1 cellular context compared by ENCODE assay signal in genomic region chr19:14117668-14118164, GRCh38.
TF ChIP-seq lines count a peak whose summit lies in the region.

PRKACA (minus strand) TSS chr19:14117762; CDS start chr19:14117547, 215 bp downstream.

TF ChIP-seq in K562, 482 proteins besides CTCF, POLR2A, EP300 and RAD21 (continued from another document and continues in another):
- TF ChIP-seq, protein P1, sequence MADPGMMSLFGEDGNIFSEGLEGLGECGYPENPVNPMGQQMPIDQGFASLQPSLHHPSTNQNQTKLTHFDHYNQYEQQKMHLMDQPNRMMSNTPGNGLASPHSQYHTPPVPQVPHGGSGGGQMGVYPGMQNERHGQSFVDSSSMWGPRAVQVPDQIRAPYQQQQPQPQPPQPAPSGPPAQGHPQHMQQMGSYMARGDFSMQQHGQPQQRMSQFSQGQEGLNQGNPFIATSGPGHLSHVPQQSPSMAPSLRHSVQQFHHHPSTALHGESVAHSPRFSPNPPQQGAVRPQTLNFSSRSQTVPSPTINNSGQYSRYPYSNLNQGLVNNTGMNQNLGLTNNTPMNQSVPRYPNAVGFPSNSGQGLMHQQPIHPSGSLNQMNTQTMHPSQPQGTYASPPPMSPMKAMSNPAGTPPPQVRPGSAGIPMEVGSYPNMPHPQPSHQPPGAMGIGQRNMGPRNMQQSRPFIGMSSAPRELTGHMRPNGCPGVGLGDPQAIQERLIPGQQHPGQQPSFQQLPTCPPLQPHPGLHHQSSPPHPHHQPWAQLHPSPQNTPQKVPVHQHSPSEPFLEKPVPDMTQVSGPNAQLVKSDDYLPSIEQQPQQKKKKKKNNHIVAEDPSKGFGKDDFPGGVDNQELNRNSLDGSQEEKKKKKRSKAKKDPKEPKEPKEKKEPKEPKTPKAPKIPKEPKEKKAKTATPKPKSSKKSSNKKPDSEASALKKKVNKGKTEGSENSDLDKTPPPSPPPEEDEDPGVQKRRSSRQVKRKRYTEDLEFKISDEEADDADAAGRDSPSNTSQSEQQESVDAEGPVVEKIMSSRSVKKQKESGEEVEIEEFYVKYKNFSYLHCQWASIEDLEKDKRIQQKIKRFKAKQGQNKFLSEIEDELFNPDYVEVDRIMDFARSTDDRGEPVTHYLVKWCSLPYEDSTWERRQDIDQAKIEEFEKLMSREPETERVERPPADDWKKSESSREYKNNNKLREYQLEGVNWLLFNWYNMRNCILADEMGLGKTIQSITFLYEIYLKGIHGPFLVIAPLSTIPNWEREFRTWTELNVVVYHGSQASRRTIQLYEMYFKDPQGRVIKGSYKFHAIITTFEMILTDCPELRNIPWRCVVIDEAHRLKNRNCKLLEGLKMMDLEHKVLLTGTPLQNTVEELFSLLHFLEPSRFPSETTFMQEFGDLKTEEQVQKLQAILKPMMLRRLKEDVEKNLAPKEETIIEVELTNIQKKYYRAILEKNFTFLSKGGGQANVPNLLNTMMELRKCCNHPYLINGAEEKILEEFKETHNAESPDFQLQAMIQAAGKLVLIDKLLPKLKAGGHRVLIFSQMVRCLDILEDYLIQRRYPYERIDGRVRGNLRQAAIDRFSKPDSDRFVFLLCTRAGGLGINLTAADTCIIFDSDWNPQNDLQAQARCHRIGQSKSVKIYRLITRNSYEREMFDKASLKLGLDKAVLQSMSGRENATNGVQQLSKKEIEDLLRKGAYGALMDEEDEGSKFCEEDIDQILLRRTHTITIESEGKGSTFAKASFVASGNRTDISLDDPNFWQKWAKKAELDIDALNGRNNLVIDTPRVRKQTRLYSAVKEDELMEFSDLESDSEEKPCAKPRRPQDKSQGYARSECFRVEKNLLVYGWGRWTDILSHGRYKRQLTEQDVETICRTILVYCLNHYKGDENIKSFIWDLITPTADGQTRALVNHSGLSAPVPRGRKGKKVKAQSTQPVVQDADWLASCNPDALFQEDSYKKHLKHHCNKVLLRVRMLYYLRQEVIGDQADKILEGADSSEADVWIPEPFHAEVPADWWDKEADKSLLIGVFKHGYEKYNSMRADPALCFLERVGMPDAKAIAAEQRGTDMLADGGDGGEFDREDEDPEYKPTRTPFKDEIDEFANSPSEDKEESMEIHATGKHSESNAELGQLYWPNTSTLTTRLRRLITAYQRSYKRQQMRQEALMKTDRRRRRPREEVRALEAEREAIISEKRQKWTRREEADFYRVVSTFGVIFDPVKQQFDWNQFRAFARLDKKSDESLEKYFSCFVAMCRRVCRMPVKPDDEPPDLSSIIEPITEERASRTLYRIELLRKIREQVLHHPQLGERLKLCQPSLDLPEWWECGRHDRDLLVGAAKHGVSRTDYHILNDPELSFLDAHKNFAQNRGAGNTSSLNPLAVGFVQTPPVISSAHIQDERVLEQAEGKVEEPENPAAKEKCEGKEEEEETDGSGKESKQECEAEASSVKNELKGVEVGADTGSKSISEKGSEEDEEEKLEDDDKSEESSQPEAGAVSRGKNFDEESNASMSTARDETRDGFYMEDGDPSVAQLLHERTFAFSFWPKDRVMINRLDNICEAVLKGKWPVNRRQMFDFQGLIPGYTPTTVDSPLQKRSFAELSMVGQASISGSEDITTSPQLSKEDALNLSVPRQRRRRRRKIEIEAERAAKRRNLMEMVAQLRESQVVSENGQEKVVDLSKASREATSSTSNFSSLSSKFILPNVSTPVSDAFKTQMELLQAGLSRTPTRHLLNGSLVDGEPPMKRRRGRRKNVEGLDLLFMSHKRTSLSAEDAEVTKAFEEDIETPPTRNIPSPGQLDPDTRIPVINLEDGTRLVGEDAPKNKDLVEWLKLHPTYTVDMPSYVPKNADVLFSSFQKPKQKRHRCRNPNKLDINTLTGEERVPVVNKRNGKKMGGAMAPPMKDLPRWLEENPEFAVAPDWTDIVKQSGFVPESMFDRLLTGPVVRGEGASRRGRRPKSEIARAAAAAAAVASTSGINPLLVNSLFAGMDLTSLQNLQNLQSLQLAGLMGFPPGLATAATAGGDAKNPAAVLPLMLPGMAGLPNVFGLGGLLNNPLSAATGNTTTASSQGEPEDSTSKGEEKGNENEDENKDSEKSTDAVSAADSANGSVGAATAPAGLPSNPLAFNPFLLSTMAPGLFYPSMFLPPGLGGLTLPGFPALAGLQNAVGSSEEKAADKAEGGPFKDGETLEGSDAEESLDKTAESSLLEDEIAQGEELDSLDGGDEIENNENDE (IDR thresholded peaks at IDR 0.05; ENCODE audit: low read depth, low read length) = no peak
- TF ChIP-seq MCM5 (IDR thresholded peaks at IDR 0.05; ENCODE audit: low read depth) (no peak), HDAC6 (IDR thresholded peaks at IDR 0.05; ENCODE audit: low read depth, low read length) (no peak), STAT5B (CRISPR knock-in tag; IDR thresholded peaks at IDR 0.05) (no peak), HNRNPK (IDR thresholded peaks at IDR 0.05; ENCODE audit: low read depth, low read length, poor library complexity, severe bottlenecking) (no peak), HBP1 (CRISPR knock-in tag; IDR thresholded peaks at IDR 0.05) (no peak), CXXC5 (CRISPR knock-in tag; IDR thresholded peaks at IDR 0.05) (peak; percentile 99), ZFX (CRISPR knock-in tag; IDR thresholded peaks at IDR 0.05) (no peak), RAD51 (IDR thresholded peaks at IDR 0.05; ENCODE audit: borderline replicate concordance, low read depth) (no peak), SIN3A (IDR thresholded peaks at IDR 0.05; ENCODE audit: borderline replicate concordance in 2 of 2, control insufficient read depth in 1 of 2, low read depth in 2 of 2, low read length in 2 of 2) (0 out of 4 replicates have a peak, but pooled peaks of 1 of the 2 experiments have one; percentile 10), CCNT2 (IDR thresholded peaks at IDR 0.05; ENCODE audit: borderline replicate concordance, extremely low read depth, insufficient read length, low read depth, low read length) (peak; percentile 63), TOE1 (IDR thresholded peaks at IDR 0.05; ENCODE audit: borderline replicate concordance) (no peak), TOE1 (CRISPR knock-in tag; IDR thresholded peaks at IDR 0.05; ENCODE audit: borderline replicate concordance, low read depth) (no peak), PCBP1 (IDR thresholded peaks at IDR 0.05; ENCODE audit: low read depth, low read length, poor library complexity, severe bottlenecking) (peak; percentile 4), NR2C1 (IDR thresholded peaks at IDR 0.05) (no peak), NR2C1 (tag; IDR thresholded peaks at IDR 0.05) (0 out of 2 replicates have a peak, but pooled peaks have one; percentile 6), ESRRA (IDR thresholded peaks at IDR 0.05; ENCODE audit: borderline replicate concordance, low read depth) (peak; percentile 37; the same call in 1 of the 2 replicates), PKNOX1 (IDR thresholded peaks at IDR 0.05) (peak; percentile 99), ZNF184 (CRISPR knock-in tag; IDR thresholded peaks at IDR 0.05) (no peak), CBFA2T3 (IDR thresholded peaks at IDR 0.05) (no peak), ASH1L (IDR thresholded peaks at IDR 0.05; ENCODE audit: borderline replicate concordance, low read depth, partially characterized antibody) (peak; percentile 99), MTA3 (IDR thresholded peaks at IDR 0.05; ENCODE audit: borderline replicate concordance) (peak; percentile 79; the same call in 1 of the 2 replicates), NFRKB (IDR thresholded peaks at IDR 0.05; ENCODE audit: low read depth) (no peak), ZNF282 (CRISPR knock-in tag; IDR thresholded peaks at IDR 0.05) (no peak), NR3C1 (CRISPR knock-in tag; IDR thresholded peaks at IDR 0.05) (no peak), ZNF23 (CRISPR knock-in tag; IDR thresholded peaks at IDR 0.05) (no peak), ZNF316 (IDR thresholded peaks at IDR 0.05) (no peak), TSC22D4 (tag; IDR thresholded peaks at IDR 0.05) (no peak), RB1 (IDR thresholded peaks at IDR 0.05; ENCODE audit: low read depth) (peak; percentile 35; the same call in 1 of the 2 replicates), KLF16 (IDR thresholded peaks at IDR 0.05) (no peak)
- TF ChIP-seq, protein P2, sequence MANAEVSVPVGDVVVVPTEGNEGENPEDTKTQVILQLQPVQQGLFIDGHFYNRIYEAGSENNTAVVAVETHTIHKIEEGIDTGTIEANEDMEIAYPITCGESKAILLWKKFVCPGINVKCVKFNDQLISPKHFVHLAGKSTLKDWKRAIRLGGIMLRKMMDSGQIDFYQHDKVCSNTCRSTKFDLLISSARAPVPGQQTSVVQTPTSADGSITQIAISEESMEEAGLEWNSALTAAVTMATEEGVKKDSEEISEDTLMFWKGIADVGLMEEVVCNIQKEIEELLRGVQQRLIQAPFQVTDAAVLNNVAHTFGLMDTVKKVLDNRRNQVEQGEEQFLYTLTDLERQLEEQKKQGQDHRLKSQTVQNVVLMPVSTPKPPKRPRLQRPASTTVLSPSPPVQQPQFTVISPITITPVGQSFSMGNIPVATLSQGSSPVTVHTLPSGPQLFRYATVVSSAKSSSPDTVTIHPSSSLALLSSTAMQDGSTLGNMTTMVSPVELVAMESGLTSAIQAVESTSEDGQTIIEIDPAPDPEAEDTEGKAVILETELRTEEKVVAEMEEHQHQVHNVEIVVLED (CRISPR knock-in tag; IDR thresholded peaks at IDR 0.05) = no peak
- TF ChIP-seq, protein P3, sequence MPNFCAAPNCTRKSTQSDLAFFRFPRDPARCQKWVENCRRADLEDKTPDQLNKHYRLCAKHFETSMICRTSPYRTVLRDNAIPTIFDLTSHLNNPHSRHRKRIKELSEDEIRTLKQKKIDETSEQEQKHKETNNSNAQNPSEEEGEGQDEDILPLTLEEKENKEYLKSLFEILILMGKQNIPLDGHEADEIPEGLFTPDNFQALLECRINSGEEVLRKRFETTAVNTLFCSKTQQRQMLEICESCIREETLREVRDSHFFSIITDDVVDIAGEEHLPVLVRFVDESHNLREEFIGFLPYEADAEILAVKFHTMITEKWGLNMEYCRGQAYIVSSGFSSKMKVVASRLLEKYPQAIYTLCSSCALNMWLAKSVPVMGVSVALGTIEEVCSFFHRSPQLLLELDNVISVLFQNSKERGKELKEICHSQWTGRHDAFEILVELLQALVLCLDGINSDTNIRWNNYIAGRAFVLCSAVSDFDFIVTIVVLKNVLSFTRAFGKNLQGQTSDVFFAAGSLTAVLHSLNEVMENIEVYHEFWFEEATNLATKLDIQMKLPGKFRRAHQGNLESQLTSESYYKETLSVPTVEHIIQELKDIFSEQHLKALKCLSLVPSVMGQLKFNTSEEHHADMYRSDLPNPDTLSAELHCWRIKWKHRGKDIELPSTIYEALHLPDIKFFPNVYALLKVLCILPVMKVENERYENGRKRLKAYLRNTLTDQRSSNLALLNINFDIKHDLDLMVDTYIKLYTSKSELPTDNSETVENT (CRISPR knock-in tag; IDR thresholded peaks at IDR 0.05) = peak; percentile 41; the same call in 1 of the 2 replicates
- TF ChIP-seq, protein P4, sequence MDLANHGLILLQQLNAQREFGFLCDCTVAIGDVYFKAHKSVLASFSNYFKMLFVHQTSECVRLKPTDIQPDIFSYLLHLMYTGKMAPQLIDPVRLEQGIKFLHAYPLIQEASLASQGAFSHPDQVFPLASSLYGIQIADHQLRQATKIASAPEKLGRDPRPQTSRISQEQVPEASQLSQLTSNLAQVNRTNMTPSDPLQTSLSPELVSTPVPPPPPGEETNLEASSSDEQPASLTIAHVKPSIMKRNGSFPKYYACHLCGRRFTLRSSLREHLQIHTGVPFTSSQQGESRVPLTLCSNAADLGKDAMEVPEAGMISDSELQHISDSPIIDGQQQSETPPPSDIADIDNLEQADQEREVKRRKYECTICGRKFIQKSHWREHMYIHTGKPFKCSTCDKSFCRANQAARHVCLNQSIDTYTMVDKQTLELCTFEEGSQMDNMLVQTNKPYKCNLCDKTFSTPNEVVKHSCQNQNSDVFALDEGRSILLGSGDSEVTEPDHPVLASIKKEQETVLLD (IDR thresholded peaks at IDR 0.05) = no peak
- TF ChIP-seq, protein P5, sequence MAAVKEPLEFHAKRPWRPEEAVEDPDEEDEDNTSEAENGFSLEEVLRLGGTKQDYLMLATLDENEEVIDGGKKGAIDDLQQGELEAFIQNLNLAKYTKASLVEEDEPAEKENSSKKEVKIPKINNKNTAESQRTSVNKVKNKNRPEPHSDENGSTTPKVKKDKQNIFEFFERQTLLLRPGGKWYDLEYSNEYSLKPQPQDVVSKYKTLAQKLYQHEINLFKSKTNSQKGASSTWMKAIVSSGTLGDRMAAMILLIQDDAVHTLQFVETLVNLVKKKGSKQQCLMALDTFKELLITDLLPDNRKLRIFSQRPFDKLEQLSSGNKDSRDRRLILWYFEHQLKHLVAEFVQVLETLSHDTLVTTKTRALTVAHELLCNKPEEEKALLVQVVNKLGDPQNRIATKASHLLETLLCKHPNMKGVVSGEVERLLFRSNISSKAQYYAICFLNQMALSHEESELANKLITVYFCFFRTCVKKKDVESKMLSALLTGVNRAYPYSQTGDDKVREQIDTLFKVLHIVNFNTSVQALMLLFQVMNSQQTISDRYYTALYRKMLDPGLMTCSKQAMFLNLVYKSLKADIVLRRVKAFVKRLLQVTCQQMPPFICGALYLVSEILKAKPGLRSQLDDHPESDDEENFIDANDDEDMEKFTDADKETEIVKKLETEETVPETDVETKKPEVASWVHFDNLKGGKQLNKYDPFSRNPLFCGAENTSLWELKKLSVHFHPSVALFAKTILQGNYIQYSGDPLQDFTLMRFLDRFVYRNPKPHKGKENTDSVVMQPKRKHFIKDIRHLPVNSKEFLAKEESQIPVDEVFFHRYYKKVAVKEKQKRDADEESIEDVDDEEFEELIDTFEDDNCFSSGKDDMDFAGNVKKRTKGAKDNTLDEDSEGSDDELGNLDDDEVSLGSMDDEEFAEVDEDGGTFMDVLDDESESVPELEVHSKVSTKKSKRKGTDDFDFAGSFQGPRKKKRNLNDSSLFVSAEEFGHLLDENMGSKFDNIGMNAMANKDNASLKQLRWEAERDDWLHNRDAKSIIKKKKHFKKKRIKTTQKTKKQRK (IDR thresholded peaks at IDR 0.05; ENCODE audit: borderline replicate concordance, low read depth, low read length) = peak; percentile 96
